ENCODE assay signal across 24 cellular contexts in genomic region chr7:133109816-133110215, GRCh38.
"Had no signal": no experiment of that assay in that cellular context is flagged by ENCODE, and none has a peak within 500 bp of the region (broad histone marks: within the 10 kb centered on the region; RNA-seq: fewer than 3 reads in every experiment).

No MANE protein-coding gene starts in this region.

- H3K4me1 Mint-ChIP-seq: activated T-helper 17 cell treated with anti-CD3 and anti-CD28 coated beads, Interleukin-2, amount 50 U/mL, for 72 hours; naive B cell had no signal

- H3K4me3 Mint-ChIP-seq: activated T-cell treated with anti-CD3 and anti-CD28 coated beads, Interleukin-2, amount 50 U/mL, for 24 hours; activated T-helper 17 cell treated with anti-CD3 and anti-CD28 coated beads, Interleukin-2, amount 50 U/mL, for 72 hours; naive B cell; type B pancreatic cell had no signal

- H3K36me3 ChIP-seq: esophagus muscularis mucosa, lower lobe of right lung, thoracic aorta, vagina had no signal

- H3K27ac ChIP-seq: esophagus muscularis mucosa, lower lobe of right lung, parathyroid adenoma, thoracic aorta, vagina had no signal

- DNase-seq: activated CD4-positive, alpha-beta T cell treated with anti-CD3 and anti-CD28 coated beads, Interleukin-2, amount 50 U/mL, for 4 hours; activated CD8-positive, alpha-beta memory T cell treated with anti-CD3 and anti-CD28 coated beads for 24 hours; activated CD8-positive, alpha-beta memory T cell treated with anti-CD3 and anti-CD28 coated beads, Interleukin-2, amount 50 U/mL, for 4 hours; activated T-cell treated with anti-CD3 and anti-CD28 coated beads, Interleukin-2, amount 50 U/mL, for 24 hours; amygdala; caudate nucleus; dermis blood vessel endothelial cell; effector CD8-positive, alpha-beta T cell; kidney; lower lobe of right lung; naive B cell; nucleus accumbens; right cardiac atrium; stimulated activated CD4-positive, alpha-beta T cell treated with anti-CD3 and anti-CD28 coated beads, Interleukin-4, amount 100 ng/mL, for 24 hours; stimulated activated naive CD4-positive, alpha-beta T cell treated with Interleukin-2 at 50 U/mL for 16 hours had no signal

- H3K79me2 ChIP-seq: parathyroid adenoma had no signal

- H3K27ac Mint-ChIP-seq: activated naive CD4-positive, alpha-beta T cell treated with anti-CD3 and anti-CD28 coated beads, Interleukin-2, amount 50 U/mL, for 72 hours; activated T-cell treated with anti-CD3 and anti-CD28 coated beads, Interleukin-2, amount 50 U/mL, for 24 hours; activated T-helper 17 cell treated with anti-CD3 and anti-CD28 coated beads, Interleukin-2, amount 50 U/mL, for 72 hours; naive B cell; type B pancreatic cell had no signal

- ATAC-seq: activated naive CD4-positive, alpha-beta T cell treated with anti-CD3 and anti-CD28 coated beads, Interleukin-2, amount 50 U/mL, for 72 hours; activated T-helper 17 cell treated with anti-CD3 and anti-CD28 coated beads, Interleukin-2, amount 50 U/mL, for 72 hours; left lobe of liver; lower lobe of right lung; right cardiac atrium had no signal

- FAIRE-seq: endothelial cell of umbilical vein, kidney had no signal

- H3K9me3 ChIP-seq: lower lobe of right lung, thoracic aorta, vagina had no signal

- H3K4me3 ChIP-seq: esophagus muscularis mucosa, lower lobe of right lung, thoracic aorta, vagina had no signal

- H3K36me3 Mint-ChIP-seq: activated naive CD4-positive, alpha-beta T cell treated with anti-CD3 and anti-CD28 coated beads, Interleukin-2, amount 50 U/mL, for 72 hours had no signal

- H3K27me3 ChIP-seq: vagina had no signal

- H3K9me3 Mint-ChIP-seq: activated naive CD4-positive, alpha-beta T cell treated with anti-CD3 and anti-CD28 coated beads, Interleukin-2, amount 50 U/mL, for 72 hours; activated T-cell treated with anti-CD3 and anti-CD28 coated beads, Interleukin-2, amount 50 U/mL, for 24 hours; activated T-helper 17 cell treated with anti-CD3 and anti-CD28 coated beads, Interleukin-2, amount 50 U/mL, for 72 hours had no signal

- H2AFZ ChIP-seq: parathyroid adenoma had no signal

- H3K9ac ChIP-seq: parathyroid adenoma had no signal

- H3K4me1 ChIP-seq: esophagus muscularis mucosa, lower lobe of right lung, parathyroid adenoma, vagina had no signal
